Comparison of ENCODE assay signal across 21 cellular contexts in genomic region chr20:57605878-57606277, GRCh38. TPM values are rescaled to one million over a fixed set of nuclear protein-coding genes. Genes with fewer than 3 reads are reported as not detected.
A peak's percentile ranks its signal among the peaks of the same experiment; 100 is the strongest.
DNase-seq lines count a peak whose midpoint lies in the region; ATAC-seq, FAIRE-seq and TF ChIP-seq lines count a peak whose summit lies in the region.
"Had no signal": no experiment of that assay in that cellular context is flagged by ENCODE, and none has a peak within 500 bp of the region (broad histone marks: within the 10 kb centered on the region; RNA-seq: fewer than 3 reads in every experiment).

No MANE protein-coding gene starts in this region.

- no peaks in the 10 kb centered on the region for H3K27me3 ChIP-seq in CD4-positive, alpha-beta T cell (ENCODE audit: control insufficient read depth, insufficient read depth, low read length)
- H3K27me3 ChIP-seq in naive thymus-derived CD4-positive, alpha-beta T cell (ENCODE audit: control insufficient read depth in 2 of 2, insufficient read depth in 2 of 2, low read length in 2 of 2) = no peaks in the 10 kb centered on the region
- H3K27me3 ChIP-seq in brain microvascular endothelial cell (replicated peaks) = peaks cover 6% of the 10 kb centered on the region
- H3K27me3 ChIP-seq: BLaER1, Peyer's patch had no signal

- CTCF ChIA-PET in CD4-positive, alpha-beta T cell (lab: Charles Lee) = interaction anchor here (1.5 to 2.1 kb wide), 2 partner anchors 11 to 17 kb away, joined by 3 to 7 read pairs; no protein-coding TSS in a partner anchor
- CTCF ChIA-PET in T-cell (lab: Charles Lee) = interaction anchor here (0.6 to 1.3 kb wide), 6 partner anchors 11 to 1269 kb away, joined by 3 to 4 read pairs (median 3); no protein-coding TSS in a partner anchor
- CTCF ChIA-PET in naive thymus-derived CD4-positive, alpha-beta T cell (lab: Charles Lee) = interaction anchor here (0.8 to 1.4 kb wide), 3 partner anchors 9 to 10 kb away, joined by 3 to 4 read pairs (median 3); no protein-coding TSS in a partner anchor

- no peak overlapping the region for H3K4me3 Mint-ChIP-seq in CD4-positive, alpha-beta T cell
- H3K4me3 Mint-ChIP-seq in T-cell = no peak overlapping the region
- H3K4me3 Mint-ChIP-seq in naive thymus-derived CD4-positive, alpha-beta T cell = peak overlapping the region in 1 of 10 donors; percentile 60

- no peak for ATAC-seq in CD4-positive, alpha-beta T cell (ENCODE audit: poor library complexity)
- ATAC-seq in T-cell (replicated peaks in 1 of 4) (peak in 1 of 4 experiments; percentile 21), HG03045 (IDR thresholded peaks at IDR 0.05; ENCODE audit: unreplicated experiment) (no peak)
- no peak for ATAC-seq in naive thymus-derived CD4-positive, alpha-beta T cell
- ATAC-seq: A549, Right ventricle myocardium inferior had no signal

- no peak overlapping the region for H3K4me3 ChIP-seq in naive thymus-derived CD4-positive, alpha-beta T cell (ENCODE audit: low read length)
- H3K4me3 ChIP-seq in brain microvascular endothelial cell (ENCODE audit: low read depth, low read length) = no peak overlapping the region
- H3K4me3 ChIP-seq: A549, BLaER1, Peyer's patch had no signal

- intact Hi-C loops in CD4-positive, alpha-beta T cell (cut with DNase I, micrococcal nuclease) = no loop called here
- intact Hi-C loops in naive thymus-derived CD4-positive, alpha-beta T cell (cut with micrococcal nuclease) = no loop called here

- peaks cover 53% of the 10 kb centered on the region for H3K36me3 Mint-ChIP-seq in CD4-positive, alpha-beta T cell (ENCODE audit: low read depth)
- peaks cover 30% of the 10 kb centered on the region for H3K36me3 Mint-ChIP-seq in T-cell
- peaks cover 0 to 52% (median 16%) of the 10 kb centered on the region in 5 donors for H3K36me3 Mint-ChIP-seq in naive thymus-derived CD4-positive, alpha-beta T cell

- H3K36me3 ChIP-seq in naive thymus-derived CD4-positive, alpha-beta T cell (ENCODE audit: control insufficient read depth in 2 of 3, insufficient read depth in 3 of 3, low read length in 3 of 3) = peaks cover 0 to 32% (median 2%) of the 10 kb centered on the region in 3 experiments
- H3K36me3 ChIP-seq in brain microvascular endothelial cell (replicated peaks) = no peaks in the 10 kb centered on the region
- H3K36me3 ChIP-seq: BLaER1, Peyer's patch had no signal

- TF ChIP-seq CTCF in CD4-positive, alpha-beta T cell (IDR thresholded peaks at IDR 0.05) = no peak
- no peak for TF ChIP-seq CTCF in brain microvascular endothelial cell (IDR thresholded peaks at IDR 0.05; ENCODE audit: low read depth, low read length, missing control alignments)

- H3K27ac ChIP-seq in CD4-positive, alpha-beta T cell (ENCODE audit: low read depth, low read length) = no peak overlapping the region
- no peak overlapping the region for H3K27ac ChIP-seq in naive thymus-derived CD4-positive, alpha-beta T cell (ENCODE audit: low read depth, low read length)
- no peak overlapping the region for H3K27ac ChIP-seq in brain microvascular endothelial cell
- H3K27ac ChIP-seq: A549, BLaER1 had no signal

- no peaks in the 10 kb centered on the region for H3K9me3 Mint-ChIP-seq in CD4-positive, alpha-beta T cell
- H3K9me3 Mint-ChIP-seq in T-cell = no peaks in the 10 kb centered on the region
- no peaks in the 10 kb centered on the region for H3K9me3 Mint-ChIP-seq in naive thymus-derived CD4-positive, alpha-beta T cell

- H3K27ac Mint-ChIP-seq in CD4-positive, alpha-beta T cell = peak overlapping the region; percentile 11
- H3K27ac Mint-ChIP-seq in T-cell = peak overlapping the region; percentile 41 to 73
- H3K27ac Mint-ChIP-seq in naive thymus-derived CD4-positive, alpha-beta T cell = peak overlapping the region in 5 of 9 donors; percentile 49 to 83 (median 80)

- peaks cover 0 to 21% of the 10 kb centered on the region in 2 donors for H3K4me1 ChIP-seq in naive thymus-derived CD4-positive, alpha-beta T cell (ENCODE audit: control insufficient read depth in 2 of 2, insufficient read depth in 2 of 2, low read length in 2 of 2)

- peak; percentile 59 for FAIRE-seq in GM18507 (lab: Jason Lieb, UNC)
- FAIRE-seq: A549, H1 had no signal

- no peaks in the 10 kb centered on the region for H3K27me3 Mint-ChIP-seq in CD4-positive, alpha-beta T cell
- no peaks in the 10 kb centered on the region for H3K27me3 Mint-ChIP-seq in T-cell
- peaks cover 0 to 15% (median 0%) of the 10 kb centered on the region in 5 donors for H3K27me3 Mint-ChIP-seq in naive thymus-derived CD4-positive, alpha-beta T cell

- no peaks in the 10 kb centered on the region for H3K9me3 ChIP-seq in CD4-positive, alpha-beta T cell (ENCODE audit: control insufficient read depth, low read length)
- no peaks in the 10 kb centered on the region for H3K9me3 ChIP-seq in naive thymus-derived CD4-positive, alpha-beta T cell (ENCODE audit: control insufficient read depth in 2 of 3, low read length in 3 of 3)
- H3K9me3 ChIP-seq: A549, BLaER1, Peyer's patch had no signal

- DNase-seq in CD4-positive, alpha-beta T cell = no peak
- DNase-seq in GM18507 (ENCODE audit: extremely low spot score, insufficient read length, low read depth) (no peak), T-cell (no peak), activated gamma-delta T cell (lab: John Stamatoyannopoulos, UW) (no peak), NCI-H2171 (lab: John Stamatoyannopoulos, UW) (no peak), brain microvascular endothelial cell (no peak)
- DNase-seq in naive thymus-derived CD4-positive, alpha-beta T cell = no peak
- DNase-seq: DMS79, IMR-90, NCI-H1048, NCI-H1436, NCI-H1930, NCI-H69 had no signal

- POLR2A ChIA-PET in CD4-positive, alpha-beta T cell (lab: Charles Lee) = interaction anchor here (1.1 to 1.4 kb wide), 4 partner anchors 12 to 24 kb away, joined by 3 to 4 read pairs (median 4); partner anchors contain the start of gene ZBP1
- POLR2A ChIA-PET in T-cell (lab: Charles Lee) = no interaction called here
- POLR2A ChIA-PET in naive thymus-derived CD4-positive, alpha-beta T cell (lab: Charles Lee) = no interaction called here

- in situ Hi-C loops in brain microvascular endothelial cell (cut with HindIII; ENCODE audit: low pct_ligation_motif_present, low sequenced_read_pairs) = no loop called here

- H3K4me1 Mint-ChIP-seq in CD4-positive, alpha-beta T cell (ENCODE audit: low read depth) = no peaks in the 10 kb centered on the region
- H3K4me1 Mint-ChIP-seq in T-cell = peaks cover 16 to 26% (median 24%) of the 10 kb centered on the region in 3 donors
- peaks cover 0 to 21% (median 12%) of the 10 kb centered on the region in 7 donors for H3K4me1 Mint-ChIP-seq in naive thymus-derived CD4-positive, alpha-beta T cell

RNA-seq across cellular contexts. Expression of gene ZBP1, which starts 14.3 kb away (rescaled TPM):
- total RNA-seq in CD4-positive, alpha-beta T cell = 10 to 100 TPM; 39.0 to 40.1 TPM
- total RNA-seq in T-cell = 10 to 100 TPM in 4 of 5 donors, 1 to 10 TPM in 1; 8.6 to 41.1 (median 20.6) TPM
- 10 to 100 TPM in 4 of 5 experiments, 1 to 10 TPM in 1; 9.4 to 27.9 (median 14.2) TPM for total RNA-seq in naive thymus-derived CD4-positive, alpha-beta T cell
- 1 to 10 TPM; 5.9 to 7.2 TPM for polyA plus RNA-seq in naive thymus-derived CD4-positive, alpha-beta T cell
- total RNA-seq: H1, IMR-90, SK-MEL-5 had no signal
- polyA plus RNA-seq: H1, IMR-90 had no signal

RNA-seq across cellular contexts. Expression of gene PCK1, which starts 45.0 kb away (rescaled TPM):
- total RNA-seq in CD4-positive, alpha-beta T cell = not detected
- under 1 TPM in 3 of 5 donors, not detected in 2; 0.25 to 0.53 (median 0.26) TPM for total RNA-seq in T-cell
- not detected for total RNA-seq in naive thymus-derived CD4-positive, alpha-beta T cell
- not detected for polyA plus RNA-seq in naive thymus-derived CD4-positive, alpha-beta T cell
- total RNA-seq: H1, IMR-90, M059J had no signal
- polyA plus RNA-seq: H1, IMR-90 had no signal

Comparison
In these comparisons a context has a peak if more than half of its experiments do, and no peak if none do; other contexts are left out.
1. H3K27ac Mint-ChIP-seq: peak in every context shown above with its lines; median percentile 80 in naive thymus-derived CD4-positive, alpha-beta T cell; 57 in T-cell; 11 in CD4-positive, alpha-beta T cell.